24 cellular contexts compared by ENCODE assay signal in the genomic region with DNA sequence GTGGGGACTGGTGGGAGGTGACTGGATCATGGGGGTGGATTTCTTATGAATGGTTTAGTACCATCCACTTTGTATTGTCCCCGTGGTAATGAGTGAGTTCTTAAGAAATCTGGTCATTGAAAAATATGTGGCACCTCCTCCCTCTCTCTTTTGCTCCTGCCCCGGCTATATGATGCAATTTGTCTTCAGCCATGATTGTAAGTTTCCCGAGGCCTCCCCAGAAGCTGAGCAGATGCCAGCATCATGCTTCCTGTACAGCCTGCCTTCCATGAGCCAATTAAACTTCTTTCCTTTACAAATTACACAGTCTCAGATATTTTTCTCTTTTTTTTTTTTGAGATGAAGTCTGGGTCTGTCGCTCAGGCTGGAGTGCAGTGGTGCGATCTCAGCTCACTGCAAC.
"Had no signal": no experiment of that assay in that cellular context is flagged by ENCODE, and none has a peak within 500 bp of the region (broad histone marks: within the 10 kb centered on the region; RNA-seq: fewer than 3 reads in every experiment).

No MANE protein-coding gene starts in this region.

- H3K36me3 ChIP-seq: cardiac muscle cell, gastroesophageal sphincter, neutrophil, ovary, sigmoid colon, suprapubic skin, tibial nerve had no signal

- DNase-seq: activated CD8-positive, alpha-beta memory T cell treated with anti-CD3 and anti-CD28 coated beads for 24 hours; activated gamma-delta T cell; anterior cingulate cortex; body of pancreas; effector memory CD8-positive, alpha-beta T cell; left cardiac atrium; left ventricle myocardium superior; mucosa of descending colon; ovary; sigmoid colon; small intestine; stimulated activated naive CD4-positive, alpha-beta T cell; T-helper 17 cell; T1000 had no signal

- ATAC-seq: body of pancreas; effector memory CD8-positive, alpha-beta T cell; gastroesophageal sphincter; left cardiac atrium; left ventricle myocardium superior; mucosa of descending colon; natural killer cell treated with Interleukin-12 subunit alpha and Interleukin-12 subunit beta and Interleukin-15 and Interleukin-18, amount 100 ng/mL, for 72 hours; T-helper 17 cell; WTC11 had no signal

- H3K27me3 ChIP-seq: body of pancreas, ovary, sigmoid colon had no signal

- H3K27ac ChIP-seq: body of pancreas, cardiac muscle cell, coronary artery, gastroesophageal sphincter, hepatocyte, neutrophil, ovary, sigmoid colon, suprapubic skin, tibial nerve had no signal

- H3K4me3 ChIP-seq: body of pancreas, cardiac muscle cell, coronary artery, gastroesophageal sphincter, hepatocyte, mucosa of descending colon, ovary, sigmoid colon, suprapubic skin, tibial nerve had no signal

- H3K9me3 ChIP-seq: body of pancreas, gastroesophageal sphincter, mucosa of descending colon, neutrophil, ovary, sigmoid colon, suprapubic skin, tibial nerve had no signal

- FAIRE-seq: keratinocyte, small intestine had no signal

- H3K4me2 ChIP-seq: hepatocyte had no signal

- H2AFZ ChIP-seq: hepatocyte had no signal
